Comparison of ENCODE assay signal across 8 cellular contexts in the genomic region with DNA sequence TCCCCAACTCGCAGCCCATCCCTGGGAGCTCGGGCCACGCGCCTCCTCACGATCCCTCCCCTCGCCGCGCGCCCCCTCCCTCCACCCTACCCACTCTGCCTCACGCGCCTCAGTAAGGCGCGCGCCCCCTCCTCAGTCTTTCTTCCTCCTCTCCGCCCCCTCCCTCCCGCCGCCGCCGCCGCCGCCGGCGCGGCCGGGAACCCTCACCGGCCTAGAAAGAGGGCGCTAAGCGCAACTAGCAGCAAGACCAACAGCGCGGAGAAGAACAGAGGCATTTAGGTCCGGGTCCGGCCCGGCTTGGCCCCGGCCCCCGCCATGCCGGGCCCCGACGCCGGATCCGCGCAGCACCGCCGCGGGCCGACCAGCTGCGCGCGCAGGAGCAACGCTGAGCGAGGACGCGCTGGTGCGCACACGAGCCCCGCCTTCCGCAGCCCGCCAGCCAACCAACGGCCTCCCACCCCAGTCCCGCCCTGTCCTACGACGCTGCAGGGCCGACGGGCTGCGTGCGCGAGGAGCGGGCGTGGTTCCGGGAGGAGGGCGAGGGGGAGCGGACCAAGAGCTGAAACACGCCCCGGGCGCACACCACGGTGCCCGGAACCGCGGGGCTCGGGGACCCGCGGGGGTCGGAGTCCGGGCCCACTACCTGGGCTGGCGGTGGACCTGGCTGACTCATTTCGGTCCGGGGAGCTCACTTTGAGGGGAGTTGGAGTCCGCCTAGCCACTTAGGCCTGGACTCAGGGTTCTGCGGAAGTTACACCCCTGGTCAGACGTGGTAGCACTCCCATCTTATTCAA. TPM values are rescaled to one million over a fixed set of nuclear protein-coding genes. Genes with fewer than 3 reads are reported as not detected.
DNase-seq lines count a peak whose midpoint lies in the region; ATAC-seq and TF ChIP-seq lines count a peak whose summit lies in the region.

A gene (minus strand): TSS at position 377 of the 794 bp plus-strand sequence. CDS start 102 bp downstream, at position 275.

- H3K9ac ChIP-seq in BLaER1 treated with 17β-estradiol and CSF1 and Interleukin-3, amounts not matched to agents 10 nM and 100 nM: peak within 1 kb of the TSS; percentile 74 to 90 (median 87)

- peak; percentile 89 for TF ChIP-seq POLR2A in right lobe of liver (IDR thresholded peaks at IDR 0.05)

- TF ChIP-seq CTCF in right lobe of liver (IDR thresholded peaks at IDR 0.05): no peak

- peak; percentile 97 for DNase-seq in NCI-H774 (lab: John Stamatoyannopoulos, UW)
- DNase-seq in activated CD4-positive, alpha-beta T cell treated with anti-CD3 and anti-CD28 coated beads, Interleukin-2, amount 50 U/mL, for 48 hours: peak; percentile 95 to 96
- peak; percentile 88 to 97 for DNase-seq in dermis microvascular lymphatic vessel endothelial cell (ENCODE audit: low read depth in 2 of 2)
- DNase-seq in right lobe of liver: peak; percentile 98
- peak; percentile 96 for DNase-seq in stimulated activated CD4-positive, alpha-beta T cell treated with anti-CD3 and anti-CD28 coated beads, Interleukin-4, amount 100 ng/mL, for 24 hours

- ATAC-seq in GM19372 (IDR thresholded peaks at IDR 0.05; ENCODE audit: low read depth, unreplicated experiment) (peak; percentile 89), HG03558 (IDR thresholded peaks at IDR 0.05; ENCODE audit: extremely low read depth, unreplicated experiment) (peak; percentile 71), right lobe of liver (peak; percentile 92 to 98 (median 96))

- H3K9me3 ChIP-seq in BLaER1 treated with 17β-estradiol and CSF1 and Interleukin-3, amounts not matched to agents 10 nM and 100 nM (replicated peaks in 1 of 11): no peaks in the 10 kb centered on the region
- H3K9me3 ChIP-seq in right lobe of liver: no peaks in the 10 kb centered on the region

- peaks cover 54 to 63% (median 57%) of the 10 kb centered on the region in 11 experiments for H3K36me3 ChIP-seq in BLaER1 treated with 17β-estradiol and CSF1 and Interleukin-3, amounts not matched to agents 10 nM and 100 nM
- H3K36me3 ChIP-seq in right lobe of liver: peaks cover 0 to 48% (median 13%) of the 10 kb centered on the region in 4 donors

- peak within 1 kb of the TSS; percentile 74 to 96 (median 92) for H3K4me2 ChIP-seq in BLaER1 treated with 17β-estradiol and CSF1 and Interleukin-3, amounts not matched to agents 10 nM and 100 nM

- intact Hi-C loops in right lobe of liver (cut with DNase I): no loop called here

- H3K27ac ChIP-seq in BLaER1 treated with 17β-estradiol and CSF1 and Interleukin-3, amounts not matched to agents 10 nM and 100 nM: peak within 1 kb of the TSS; percentile 77 to 92 (median 87)
- H3K27ac ChIP-seq in right lobe of liver: peak within 1 kb of the TSS; percentile 77 to 90 (median 78)

- H3K4me1 ChIP-seq in BLaER1 treated with 17β-estradiol and CSF1 and Interleukin-3, amounts not matched to agents 10 nM and 100 nM: peaks cover 27 to 44% (median 34%) of the 10 kb centered on the region in 10 experiments
- peaks cover 0 to 39% (median 14%) of the 10 kb centered on the region in 4 donors for H3K4me1 ChIP-seq in right lobe of liver

- H3K4me3 ChIP-seq in BLaER1 treated with 17β-estradiol and CSF1 and Interleukin-3, amounts not matched to agents 10 nM and 100 nM: peak within 1 kb of the TSS; percentile 63 to 97 (median 90)
- H3K4me3 ChIP-seq in right lobe of liver: peak within 1 kb of the TSS; percentile 73 to 82 (median 73)

- H3K27me3 ChIP-seq in BLaER1 treated with 17β-estradiol and CSF1 and Interleukin-3, amounts not matched to agents 10 nM and 100 nM: no peaks in the 10 kb centered on the region
- no peaks in the 10 kb centered on the region for H3K27me3 ChIP-seq in right lobe of liver

- peaks cover 32 to 55% (median 40%) of the 10 kb centered on the region in 11 experiments; a peak in 20 of 22 replicates for H4K20me1 ChIP-seq in BLaER1 treated with 17β-estradiol and CSF1 and Interleukin-3, amounts not matched to agents 10 nM and 100 nM

- WGBS in right lobe of liver (ENCODE audit: insufficient coverage, low coverage, low lambda C conversion rate, missing lambda C conversion rate): 0% methylated on average over 32 of the region's 89 CpGs

RNA-seq across cellular contexts. Expression of the gene that starts here (rescaled TPM):
- 135 and 142 TPM in 2 replicates for total RNA-seq in dermis microvascular lymphatic vessel endothelial cell
- total RNA-seq in right lobe of liver: 10 to 100 TPM; 33.2 to 90.3 (median 47.1) TPM

Comparison
In these comparisons a context has a peak if more than half of its experiments do, and no peak if none do; other contexts are left out.
1. Peak in every context shown above with its lines: DNase-seq, ATAC-seq, H3K4me3 ChIP-seq and H3K27ac ChIP-seq.